Comparison of ENCODE assay signal across 8 cellular contexts in the genomic region with DNA sequence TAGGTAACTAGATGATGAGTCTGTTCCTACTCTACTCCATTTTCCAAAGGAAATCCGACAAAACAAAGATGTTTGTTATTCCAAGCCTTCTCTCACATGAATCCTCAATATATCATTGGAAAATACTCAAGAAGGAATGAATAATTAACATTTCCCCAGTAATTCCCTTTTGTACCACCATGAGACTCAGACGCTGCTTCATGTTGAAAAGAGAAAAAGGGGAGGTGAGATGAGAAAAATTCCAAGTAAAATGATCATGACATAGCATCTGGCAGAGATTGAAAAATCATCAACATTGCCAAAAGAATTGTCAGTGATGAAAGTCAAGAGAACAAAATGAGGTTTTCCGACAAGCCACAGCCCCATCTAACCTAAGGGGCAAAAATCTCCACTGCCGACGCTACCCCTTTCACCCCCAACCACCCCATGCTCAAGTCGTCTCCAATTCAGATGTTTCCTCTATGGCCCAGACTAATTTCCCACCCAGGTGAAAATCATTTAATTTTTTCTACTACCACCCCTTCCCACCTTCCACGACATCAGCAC. TPM values are rescaled to one million over a fixed set of nuclear protein-coding genes. Genes with fewer than 3 reads are reported as not detected.
DNase-seq lines count a peak whose midpoint lies in the region; ATAC-seq and TF ChIP-seq lines count a peak whose summit lies in the region.

No MANE protein-coding gene starts in this region.

- H3K9me3 Mint-ChIP-seq in endothelial cell (ENCODE audit: unreplicated experiment) = no peaks in the 10 kb centered on the region
- H3K9me3 Mint-ChIP-seq in nephron progenitor cell = no peaks in the 10 kb centered on the region

- H3K27ac Mint-ChIP-seq in endothelial cell (ENCODE audit: unreplicated experiment) (peak overlapping the region; percentile 94), nephron progenitor cell (peak overlapping the region; percentile 62)

- peaks cover 5% of the 10 kb centered on the region for H3K36me3 Mint-ChIP-seq in endothelial cell (ENCODE audit: low read depth, unreplicated experiment)
- H3K36me3 Mint-ChIP-seq in nephron progenitor cell (ENCODE audit: low read depth) = peaks cover 4% of the 10 kb centered on the region

- H3K27me3 Mint-ChIP-seq in endothelial cell (ENCODE audit: unreplicated experiment) = peaks cover 2% of the 10 kb centered on the region
- peaks cover 6% of the 10 kb centered on the region for H3K27me3 Mint-ChIP-seq in nephron progenitor cell (ENCODE audit: low read depth, poor library complexity)

- H3K4me1 Mint-ChIP-seq in endothelial cell (ENCODE audit: unreplicated experiment) (peaks cover 20% of the 10 kb centered on the region), nephron progenitor cell (peaks cover 27% of the 10 kb centered on the region)

- H3K4me3 Mint-ChIP-seq in endothelial cell (ENCODE audit: unreplicated experiment) (peak overlapping the region; percentile 100), nephron progenitor cell (peak overlapping the region; percentile 97)

- no peak for ATAC-seq in GM18907 (IDR thresholded peaks at IDR 0.05; ENCODE audit: unreplicated experiment)

- DNase-seq in NCI-H2171 treated with DMSO at 0.1 percent for 48 hours (lab: John Stamatoyannopoulos, UW) (peak; percentile 23), NCI-H2171 (lab: John Stamatoyannopoulos, UW) (no peak), RPMI7951 (ENCODE audit: low read depth) (peak; percentile 16), endothelial cell (ENCODE audit: low spot score) (no peak), nephron progenitor cell (no peak), NCI-H510A (lab: John Stamatoyannopoulos, UW) (no peak), epidermal melanocyte (ENCODE audit: insufficient read length, low spot score) (no peak)

- TF ChIP-seq CTCF in endothelial cell (IDR thresholded peaks at IDR 0.05; ENCODE audit: unreplicated experiment) (no peak), nephron progenitor cell (IDR thresholded peaks at IDR 0.05) (no peak)

RNA-seq across cellular contexts. Expression of a gene that starts 1.3 kb away (rescaled TPM):
- 95.4 and 124 TPM in 2 replicates for total RNA-seq in RPMI7951 (2014; rRNA removed; shearing (Covaris generic))
- 125 TPM for total RNA-seq in endothelial cell (ENCODE audit: unreplicated experiment)

RNA-seq across cellular contexts. Expression of a gene that starts 28.1 kb away (rescaled TPM):
- total RNA-seq in RPMI7951 (2014; rRNA removed; shearing (Covaris generic)) = 91.1 and 98.2 TPM in 2 replicates
- total RNA-seq in endothelial cell (ENCODE audit: unreplicated experiment) = 21.7 TPM

Comparison
In these comparisons a context has a peak if more than half of its experiments do, and no peak if none do; other contexts are left out.
1. DNase-seq: peak in NCI-H2171 treated with DMSO at 0.1 percent for 48 hours (single experiment) and RPMI7951 (single experiment); none in NCI-H2171 (single experiment), endothelial cell (single experiment), nephron progenitor cell (single experiment), NCI-H510A (single experiment) and epidermal melanocyte (single experiment).